9 cellular contexts compared by ENCODE assay signal in genomic region chr16:1057252-1057932, GRCh38. TPM values are rescaled to one million over a fixed set of nuclear protein-coding genes. Genes with fewer than 3 reads are reported as not detected.
A peak's percentile ranks its signal among the peaks of the same experiment; 100 is the strongest.
DNase-seq lines count a peak whose midpoint lies in the region; ATAC-seq and TF ChIP-seq lines count a peak whose summit lies in the region.
"Had no signal": no experiment of that assay in that cellular context is flagged by ENCODE, and none has a peak within 500 bp of the region (broad histone marks: within the 10 kb centered on the region; RNA-seq: fewer than 3 reads in every experiment).

No MANE protein-coding gene starts in this region.

- DNase-seq in GM13976 (ENCODE audit: low spot score) (peak; percentile 82), T follicular helper cell (ENCODE audit: low read depth) (peak; percentile 40), ascending aorta (ENCODE audit: low spot score in 2 of 2) (no peak), left colon (peak in 1 of 2 donors; percentile 69), NCI-H2029 (lab: John Stamatoyannopoulos, UW) (no peak)
- peak; percentile 23 to 45 for DNase-seq in stimulated activated CD8-positive, alpha-beta memory T cell treated with anti-CD3 and anti-CD28 coated beads, Interleukin-4, amount 100 ng/mL, for 1 hour (ENCODE audit: low read depth in 2 of 2, low spot score in 1 of 2)

- in situ Hi-C loops in GM13976 (cut with MboI; ENCODE audit: low sequenced_read_pairs, unreplicated experiment) = no loop called here

- no peak overlapping the region for H3K27ac ChIP-seq in ascending aorta

- H3K4me3 ChIP-seq in ascending aorta = no peak overlapping the region

- ATAC-seq in left colon = peak; percentile 72
- ATAC-seq in HG03196 (IDR thresholded peaks at IDR 0.05; ENCODE audit: unreplicated experiment) = no peak
- ATAC-seq in GM21619 (IDR thresholded peaks at IDR 0.05; ENCODE audit: unreplicated experiment) = no peak

- H3K9me3 ChIP-seq in ascending aorta = no peaks in the 10 kb centered on the region

- TF ChIP-seq CTCF in GM13976 (IDR thresholded peaks at IDR 0.05; ENCODE audit: borderline replicate concordance, control extremely low read depth, extremely low read depth, insufficient read depth, missing control alignments) (peak; percentile 42), ascending aorta (IDR thresholded peaks at IDR 0.05) (peak; percentile 87 to 98 (median 90))

- no peaks in the 10 kb centered on the region for H3K27me3 ChIP-seq in ascending aorta

- intact Hi-C loops in ascending aorta (cut with DNase I) = loop anchor here (1.0 to 10.0 kb wide), 2 partner anchors 46 to 273 kb away; partner anchors contain the start of genes CHTF18 and RPUSD1
- intact Hi-C loops in left colon (cut with DNase I, micrococcal nuclease) = loop anchor here (5.0 to 10.0 kb wide), 2 partner anchors 243 to 245 kb away; no protein-coding TSS in a partner anchor

- H3K4me1 ChIP-seq in ascending aorta = peaks cover 0 to 8% of the 10 kb centered on the region in 2 donors

- no peaks in the 10 kb centered on the region for H3K36me3 ChIP-seq in ascending aorta

RNA-seq across cellular contexts. Expression of gene SSTR5, which starts 15.2 kb away (rescaled TPM):
- total RNA-seq in ascending aorta (not detected), left colon (under 1 TPM in 1 of 2 donors, not detected in 1; 0.25 TPM)
- total RNA-seq: skeletal muscle tissue had no signal

RNA-seq across cellular contexts. Expression of gene C1QTNF8, which starts 38.7 kb away (rescaled TPM):
- total RNA-seq in ascending aorta (not detected), left colon (not detected)
- total RNA-seq: skeletal muscle tissue had no signal

Comparison
In these comparisons a context has a peak if more than half of its experiments do, and no peak if none do; other contexts are left out.
1. DNase-seq: peak in GM13976 (single experiment), T follicular helper cell (single experiment) and stimulated activated CD8-positive, alpha-beta memory T cell treated with anti-CD3 and anti-CD28 coated beads, Interleukin-4, amount 100 ng/mL, for 1 hour (2 of 2); none in ascending aorta (0 of 2) and NCI-H2029 (single experiment).